21 cellular contexts compared by ENCODE assay signal in genomic region chr1:53380296-53380695, GRCh38. TPM values are rescaled to one million over a fixed set of nuclear protein-coding genes. Genes with fewer than 3 reads are reported as not detected.
A peak's percentile ranks its signal among the peaks of the same experiment; 100 is the strongest.
DNase-seq lines count a peak whose midpoint lies in the region; ATAC-seq, FAIRE-seq and TF ChIP-seq lines count a peak whose summit lies in the region.
"Had no signal": no experiment of that assay in that cellular context is flagged by ENCODE, and none has a peak within 500 bp of the region (broad histone marks: within the 10 kb centered on the region; RNA-seq: fewer than 3 reads in every experiment).

No MANE protein-coding gene starts in this region.

- H3K27me3 Mint-ChIP-seq in T-helper 17 cell: peaks cover 24% of the 10 kb centered on the region

- no peaks in the 10 kb centered on the region for H3K36me3 Mint-ChIP-seq in T-helper 17 cell (ENCODE audit: low read depth)
- H3K36me3 Mint-ChIP-seq: CD8-positive, alpha-beta memory T cell had no signal

- 88 to 92% (median 89%) methylated on average over 5 of the region's 5 CpGs for whole genome bisulfite sequencing in spleen, 5 donors

- no peaks in the 10 kb centered on the region for H3K9me3 ChIP-seq in RWPE2 (ENCODE audit: severe bottlenecking)
- H3K9me3 ChIP-seq in kidney (ENCODE audit: control insufficient read depth in 1 of 2, low read length in 2 of 2): no peaks in the 10 kb centered on the region
- H3K9me3 ChIP-seq in spleen: no peaks in the 10 kb centered on the region
- H3K9me3 ChIP-seq in T-helper 17 cell (ENCODE audit: control insufficient read depth, low read length, poor library complexity, severe bottlenecking): no peaks in the 10 kb centered on the region
- H3K9me3 ChIP-seq: BE2C had no signal

- H3K4me3 ChIP-seq in RWPE2 (ENCODE audit: severe bottlenecking): no peak overlapping the region
- no peak overlapping the region for H3K4me3 ChIP-seq in kidney (ENCODE audit: low read length in 2 of 2)
- no peak overlapping the region for H3K4me3 ChIP-seq in spleen
- H3K4me3 ChIP-seq: GM12878 had no signal

- H3K9ac ChIP-seq in kidney (ENCODE audit: low read length in 2 of 2): no peak overlapping the region
- H3K9ac ChIP-seq: KMS-11 had no signal

- H3K27ac ChIP-seq in RWPE2 (ENCODE audit: poor library complexity, severe bottlenecking) (no peak overlapping the region), kidney (ENCODE audit: low read depth in 2 of 2, low read length in 2 of 2) (no peak overlapping the region), spleen (no peak overlapping the region)
- H3K27ac ChIP-seq: KMS-11 had no signal

- intact Hi-C loops in kidney (cut with DNase I) (no loop called here), spleen (cut with DNase I; ENCODE audit: low total_unique reads) (no loop called here)

- FAIRE-seq in kidney (lab: Jason Lieb, UNC): no peak
- FAIRE-seq: GM12878 had no signal

- TF ChIP-seq CTCF in RWPE2 (IDR thresholded peaks at IDR 0.05; ENCODE audit: poor library complexity, severe bottlenecking): no peak
- TF ChIP-seq CTCF in kidney (IDR thresholded peaks at IDR 0.05; ENCODE audit: borderline replicate concordance, extremely low read depth, insufficient read depth): no peak
- TF ChIP-seq CTCF in spleen (IDR thresholded peaks at IDR 0.05 in 8 of 11, conservative IDR thresholded peaks at IDR 0.05 in 3 of 11): no peak

- H3K36me3 ChIP-seq in RWPE2 (ENCODE audit: low read depth) (no peaks in the 10 kb centered on the region), kidney (ENCODE audit: control insufficient read depth in 1 of 2, insufficient read depth in 2 of 2, low read length in 2 of 2) (no peaks in the 10 kb centered on the region), spleen (no peaks in the 10 kb centered on the region)
- H3K36me3 ChIP-seq: BE2C had no signal

- H3K27me3 ChIP-seq in RWPE2 (ENCODE audit: insufficient read depth, poor library complexity, severe bottlenecking): no peaks in the 10 kb centered on the region
- peaks cover 0 to 5% (median 0%) of the 10 kb centered on the region in 7 donors for H3K27me3 ChIP-seq in spleen (replicated peaks in 1 of 7)
- H3K27me3 ChIP-seq: BE2C had no signal

- H3K4me1 Mint-ChIP-seq in T-helper 17 cell: peaks cover 7% of the 10 kb centered on the region
- H3K4me1 Mint-ChIP-seq: CD8-positive, alpha-beta memory T cell had no signal

- no peak overlapping the region for H3K27ac Mint-ChIP-seq in T-helper 17 cell

- H3K4me1 ChIP-seq in RWPE2 (ENCODE audit: insufficient read depth, poor library complexity, severe bottlenecking) (peaks cover 6% of the 10 kb centered on the region), kidney (ENCODE audit: control insufficient read depth in 1 of 2, insufficient read depth in 1 of 2, low read depth in 1 of 2, low read length in 2 of 2) (no peaks in the 10 kb centered on the region), spleen (peaks cover 0 to 4% (median 0%) of the 10 kb centered on the region in 6 donors)

- no peak for ATAC-seq in RWPE2 (ENCODE audit: low read depth)
- no peak for ATAC-seq in HG03460 (IDR thresholded peaks at IDR 0.05; ENCODE audit: unreplicated experiment)
- ATAC-seq in T-helper 17 cell: no peak
- ATAC-seq: GM12878, HCT116, Panc1 had no signal

- DNase-seq in activated CD8-positive, alpha-beta memory T cell treated with anti-CD3 and anti-CD28 coated beads, Interleukin-2, amount 50 U/mL, for 48 hours: peak; percentile 8
- DNase-seq in activated CD8-positive, alpha-beta memory T cell treated with anti-CD3 and anti-CD28 coated beads for 24 hours: no peak
- peak; percentile 19 for DNase-seq in RWPE2 (ENCODE audit: low spot score)
- peak; percentile 11 for DNase-seq in kidney
- peak; percentile 33 for DNase-seq in spleen
- no peak for DNase-seq in islet precursor cell
- DNase-seq in T-helper 17 cell: no peak
- DNase-seq: 8988T; BE2C; CD8-positive, alpha-beta memory T cell; DMS 273 treated with DMSO at 0.1 percent for 48 hours; GDM1; NCI-H1048; NCI-H2227 treated with DMSO at 0.1 percent for 48 hours; NCI-H524 treated with DMSO at 0.1 percent for 48 hours; Right ventricle myocardium superior had no signal

- H3K4me3 Mint-ChIP-seq in T-helper 17 cell: no peak overlapping the region
- H3K4me3 Mint-ChIP-seq: CD8-positive, alpha-beta memory T cell had no signal

- no peak for TF ChIP-seq POLR2A in spleen (IDR thresholded peaks at IDR 0.05)

RNA-seq across cellular contexts. Expression of gene LRP8, which starts 52.4 kb away (rescaled TPM):
- total RNA-seq in kidney: 6.9 TPM
- polyA plus RNA-seq in kidney (ENCODE audit: insufficient read depth, low read depth, low replicate concordance): 1.4 TPM
- total RNA-seq in spleen: 10 to 100 TPM in 1 of 7 donors, 1 to 10 TPM in 6; 4.0 to 14.4 (median 8.0) TPM
- polyA plus RNA-seq in spleen: 1 to 10 TPM; 1.7 to 2.4 (median 2.0) TPM
- 10 to 100 TPM; 15.1 to 18.6 TPM for total RNA-seq in T-helper 17 cell

Comparison
In these comparisons a context has a peak if more than half of its experiments do, and no peak if none do; other contexts are left out.
1. DNase-seq: peak in activated CD8-positive, alpha-beta memory T cell treated with anti-CD3 and anti-CD28 coated beads, Interleukin-2, amount 50 U/mL, for 48 hours (single experiment), RWPE2 (single experiment), kidney (single experiment) and spleen (single experiment); none in activated CD8-positive, alpha-beta memory T cell treated with anti-CD3 and anti-CD28 coated beads for 24 hours (single experiment), islet precursor cell (single experiment) and T-helper 17 cell (0 of 3).